In the genomic region with DNA sequence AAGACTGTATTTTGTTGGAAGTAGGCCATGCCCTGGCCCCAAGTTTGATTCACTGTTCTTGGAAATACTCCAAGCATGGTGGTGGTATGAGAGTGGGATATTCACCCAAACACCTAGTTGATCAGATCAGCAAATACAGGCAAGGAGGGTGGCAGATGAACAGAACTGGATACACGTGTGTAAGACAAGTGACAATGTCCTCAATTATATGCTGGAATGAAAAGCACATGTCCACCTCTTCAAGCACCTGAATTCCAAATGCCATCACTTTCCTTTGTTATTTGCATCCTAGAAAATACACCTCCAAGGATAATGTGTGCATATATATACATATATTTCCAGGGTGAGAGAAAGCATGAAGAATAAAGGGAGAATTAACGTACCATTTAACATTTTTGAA, we compare ENCODE assay signal across 1 cellular context.
A peak's percentile ranks its signal among the peaks of the same experiment; 100 is the strongest.
TF ChIP-seq lines count a peak whose summit lies in the region.

No MANE protein-coding gene starts in this region.

TF ChIP-seq in HepG2, 621 proteins besides CTCF, POLR2A, EP300 and RAD21 (continued from another document):
- TF ChIP-seq, protein P1, sequence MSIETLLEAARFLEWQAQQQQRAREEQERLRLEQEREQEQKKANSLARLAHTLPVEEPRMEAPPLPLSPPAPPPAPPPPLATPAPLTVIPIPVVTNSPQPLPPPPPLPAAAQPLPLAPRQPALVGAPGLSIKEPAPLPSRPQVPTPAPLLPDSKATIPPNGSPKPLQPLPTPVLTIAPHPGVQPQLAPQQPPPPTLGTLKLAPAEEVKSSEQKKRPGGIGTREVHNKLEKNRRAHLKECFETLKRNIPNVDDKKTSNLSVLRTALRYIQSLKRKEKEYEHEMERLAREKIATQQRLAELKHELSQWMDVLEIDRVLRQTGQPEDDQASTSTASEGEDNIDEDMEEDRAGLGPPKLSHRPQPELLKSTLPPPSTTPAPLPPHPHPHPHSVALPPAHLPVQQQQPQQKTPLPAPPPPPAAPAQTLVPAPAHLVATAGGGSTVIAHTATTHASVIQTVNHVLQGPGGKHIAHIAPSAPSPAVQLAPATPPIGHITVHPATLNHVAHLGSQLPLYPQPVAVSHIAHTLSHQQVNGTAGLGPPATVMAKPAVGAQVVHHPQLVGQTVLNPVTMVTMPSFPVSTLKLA (IDR thresholded peaks at IDR 0.05) = peak; percentile 95
- TF ChIP-seq ZNF547 (CRISPR knock-in tag; IDR thresholded peaks at IDR 0.05) = no peak
